10 cellular contexts compared by ENCODE assay signal in genomic region chrX:151759041-151759440, GRCh38. TPM values are rescaled to one million over a fixed set of nuclear protein-coding genes. Genes with fewer than 3 reads are reported as not detected.
"Had no signal": no experiment of that assay in that cellular context is flagged by ENCODE, and none has a peak within 500 bp of the region (broad histone marks: within the 10 kb centered on the region; RNA-seq: fewer than 3 reads in every experiment).

No MANE protein-coding gene starts in this region.

- H3K36me3 Mint-ChIP-seq: IgD-negative memory B cell had no signal

- H3K4me3 Mint-ChIP-seq: IgD-negative memory B cell had no signal

- DNase-seq: IMR-90, KBM-7, KG1 had no signal

- H3K4me1 Mint-ChIP-seq: IgD-negative memory B cell had no signal

- H3K9me3 Mint-ChIP-seq: IgD-negative memory B cell had no signal

- H3K27ac Mint-ChIP-seq: IgD-negative memory B cell had no signal

- H3K27ac ChIP-seq: HL-60 had no signal

- FAIRE-seq: HepG2, HTR-8/SVneo, K562 had no signal

- H3K4me3 ChIP-seq: K562 had no signal

RNA-seq across cellular contexts. Expression of gene CNGA2, which starts 24.5 kb away (rescaled TPM):
- total RNA-seq: HepG2, HT-29, HT1080, IMR-90, K562 had no signal

RNA-seq across cellular contexts. Expression of gene FATE1, which starts 43.2 kb away (rescaled TPM):
- total RNA-seq: HepG2, HT-29, HT1080, IMR-90, K562 had no signal
